7 cellular contexts compared by ENCODE assay signal in genomic region chr17:42540558-42540957, GRCh38. TPM values are rescaled to one million over a fixed set of nuclear protein-coding genes. Genes with fewer than 3 reads are reported as not detected.
DNase-seq lines count a peak whose midpoint lies in the region; ATAC-seq and TF ChIP-seq lines count a peak whose summit lies in the region.
"Not testable (repeated sequence)": the region's sequence is repeated elsewhere in the genome, so short reads cannot be mapped to it uniquely, and the experiment has no call there.

No MANE protein-coding gene starts in this region.

- H3K27ac Mint-ChIP-seq in CD4-positive, alpha-beta memory T cell: peak overlapping the region in 6 of 7 donors; percentile 31 to 92 (median 70)
- peak overlapping the region; percentile 74 for H3K27ac Mint-ChIP-seq in activated CD4-positive, alpha-beta T cell treated with anti-CD3 and anti-CD28 coated beads, Interleukin-2, amount 10 ng/mL, durations not matched to agents 24 days and 14 days
- peak overlapping the region; percentile 77 for H3K27ac Mint-ChIP-seq in activated T-helper 17 cell treated with anti-CD3 and anti-CD28 coated beads, Interleukin-2, amount 50 U/mL, for 72 hours

- peaks cover 21 to 46% (median 28%) of the 10 kb centered on the region in 4 donors for H3K4me1 Mint-ChIP-seq in CD4-positive, alpha-beta memory T cell
- peaks cover 26% of the 10 kb centered on the region for H3K4me1 Mint-ChIP-seq in activated CD4-positive, alpha-beta T cell treated with anti-CD3 and anti-CD28 coated beads, Interleukin-2, amount 10 ng/mL, durations not matched to agents 24 days and 14 days
- peaks cover 24% of the 10 kb centered on the region for H3K4me1 Mint-ChIP-seq in activated T-helper 17 cell treated with anti-CD3 and anti-CD28 coated beads, Interleukin-2, amount 50 U/mL, for 72 hours

- not testable (repeated sequence) for H3K36me3 Mint-ChIP-seq in CD4-positive, alpha-beta memory T cell; activated T-helper 17 cell treated with anti-CD3 and anti-CD28 coated beads, Interleukin-2, amount 50 U/mL, for 72 hours (ENCODE audit: low read depth)
- peaks cover 20% of the 10 kb centered on the region for H3K36me3 Mint-ChIP-seq in activated CD4-positive, alpha-beta T cell treated with anti-CD3 and anti-CD28 coated beads, Interleukin-2, amount 10 ng/mL, durations not matched to agents 24 days and 14 days (ENCODE audit: low read depth)

- not testable (repeated sequence) for H4K20me1 ChIP-seq in Loucy (ENCODE audit: insufficient read depth, low read length, poor library complexity, severe bottlenecking)

- TF ChIP-seq RAD21 in liver (IDR thresholded peaks at IDR 0.05): not testable (repeated sequence)

- CTCF ChIA-PET in CD4-positive, alpha-beta memory T cell (lab: Charles Lee; ENCODE audit: partially characterized antibody): interaction anchor here (0.8 to 1.6 kb wide), 3 partner anchors 8 to 38 kb away, joined by 3 to 6 read pairs (median 4); no protein-coding TSS in a partner anchor

- ATAC-seq in activated T-helper 17 cell treated with anti-CD3 and anti-CD28 coated beads, Interleukin-2, amount 50 U/mL, for 72 hours (replicated peaks); psoas muscle: not testable (repeated sequence)

- WGBS in liver: 95% methylated on average over 4 of the region's 4 CpGs
- WGBS in psoas muscle, 3 donors: 89 to 92% (median 90%) methylated on average over 4 of the region's 4 CpGs

- H3F3A ChIP-seq in Loucy (ENCODE audit: low read depth): not testable (repeated sequence)

- H3K4me3 Mint-ChIP-seq in CD4-positive, alpha-beta memory T cell: peak overlapping the region in 7 of 8 donors; percentile 35 to 79 (median 67)
- peak overlapping the region; percentile 44 for H3K4me3 Mint-ChIP-seq in activated CD4-positive, alpha-beta T cell treated with anti-CD3 and anti-CD28 coated beads, Interleukin-2, amount 10 ng/mL, durations not matched to agents 24 days and 14 days
- peak overlapping the region; percentile 62 for H3K4me3 Mint-ChIP-seq in activated T-helper 17 cell treated with anti-CD3 and anti-CD28 coated beads, Interleukin-2, amount 50 U/mL, for 72 hours

- not testable (repeated sequence) for H3K9me3 Mint-ChIP-seq in CD4-positive, alpha-beta memory T cell; activated CD4-positive, alpha-beta T cell treated with anti-CD3 and anti-CD28 coated beads, Interleukin-2, amount 10 ng/mL, durations not matched to agents 24 days and 14 days; activated T-helper 17 cell treated with anti-CD3 and anti-CD28 coated beads, Interleukin-2, amount 50 U/mL, for 72 hours

- intact Hi-C loops in CD4-positive, alpha-beta memory T cell (cut with micrococcal nuclease); activated CD4-positive, alpha-beta T cell treated with anti-CD3 and anti-CD28 coated beads, Interleukin-2, amount 10 ng/mL, durations not matched to agents 24 days and 14 days (cut with micrococcal nuclease); colonic mucosa (cut with DNase I); psoas muscle (cut with DNase I): not testable (repeated sequence)

- H2AFZ ChIP-seq in Loucy (ENCODE audit: low read length): not testable (repeated sequence)

- not testable (repeated sequence) for H3K27me3 Mint-ChIP-seq in CD4-positive, alpha-beta memory T cell; activated CD4-positive, alpha-beta T cell treated with anti-CD3 and anti-CD28 coated beads, Interleukin-2, amount 10 ng/mL, durations not matched to agents 24 days and 14 days; activated T-helper 17 cell treated with anti-CD3 and anti-CD28 coated beads, Interleukin-2, amount 50 U/mL, for 72 hours

- H3K9ac ChIP-seq in Loucy (ENCODE audit: low read depth, low read length, poor library complexity, severe bottlenecking); liver (ENCODE audit: low read depth in 1 of 2, low read length in 2 of 2): not testable (repeated sequence)
- H3K9ac ChIP-seq in colonic mucosa (ENCODE audit: low read depth in 2 of 2, low read length in 2 of 2): peak overlapping the region in 1 of 2 donors; percentile 55

- peaks cover 24% of the 10 kb centered on the region for H3K79me2 ChIP-seq in Loucy (ENCODE audit: insufficient read depth, low read length)

- H3K4me3 ChIP-seq in CD4-positive, alpha-beta memory T cell (ENCODE audit: low read length in 2 of 2); Loucy (ENCODE audit: low read length, poor library complexity, severe bottlenecking); colonic mucosa; liver (ENCODE audit: low read depth in 1 of 3, low read length in 3 of 3); psoas muscle: not testable (repeated sequence)

- not testable (repeated sequence) for H3K9me3 ChIP-seq in CD4-positive, alpha-beta memory T cell (ENCODE audit: control insufficient read depth in 1 of 2, low read length in 2 of 2); Loucy (ENCODE audit: insufficient read depth, low read depth, low read length); colonic mucosa; liver (ENCODE audit: control insufficient read depth in 4 of 4, low read length in 3 of 4); psoas muscle

- not testable (repeated sequence) for H3K9me2 ChIP-seq in Loucy (replicated peaks; ENCODE audit: low read depth, low read length)

- peaks cover 26% of the 10 kb centered on the region for H3K4me1 ChIP-seq in CD4-positive, alpha-beta memory T cell (ENCODE audit: insufficient read depth, low read length)
- H3K4me1 ChIP-seq in Loucy (ENCODE audit: insufficient read depth, low read length, poor library complexity, severe bottlenecking): peaks cover 29% of the 10 kb centered on the region
- peaks cover 18% of the 10 kb centered on the region for H3K4me1 ChIP-seq in colonic mucosa
- peaks cover 16 to 29% (median 24%) of the 10 kb centered on the region in 4 donors for H3K4me1 ChIP-seq in liver (ENCODE audit: control insufficient read depth in 4 of 4, insufficient read depth in 4 of 4, low read length in 3 of 4)
- peaks cover 29% of the 10 kb centered on the region for H3K4me1 ChIP-seq in psoas muscle

- not testable (repeated sequence) for TF ChIP-seq CTCF in Loucy (conservative IDR thresholded peaks at IDR 0.05; ENCODE audit: low read length); colonic mucosa (IDR thresholded peaks at IDR 0.05); liver (IDR thresholded peaks at IDR 0.05; ENCODE audit: low read depth, low read length, missing input control); psoas muscle (IDR thresholded peaks at IDR 0.05)

- not testable (repeated sequence) for H3K36me3 ChIP-seq in CD4-positive, alpha-beta memory T cell (ENCODE audit: insufficient read depth, low read length); Loucy (ENCODE audit: insufficient read depth, low read length); colonic mucosa
- peaks cover 6 to 20% (median 12%) of the 10 kb centered on the region in 4 donors for H3K36me3 ChIP-seq in liver (ENCODE audit: control insufficient read depth in 4 of 4, insufficient read depth in 3 of 4, low read depth in 1 of 4, low read length in 3 of 4)
- peaks cover 0 to 59% of the 10 kb centered on the region in 2 donors for H3K36me3 ChIP-seq in psoas muscle (ENCODE audit: insufficient read depth in 1 of 2, low read depth in 1 of 2)

- DNase-seq in CD4-positive, alpha-beta memory T cell; activated CD4-positive, alpha-beta T cell treated with anti-CD3 and anti-CD28 coated beads, Interleukin-2, amount 10 ng/mL, durations not matched to agents 24 days and 14 days; colonic mucosa; psoas muscle: not testable (repeated sequence)

- POLR2A ChIA-PET in CD4-positive, alpha-beta memory T cell (lab: Charles Lee; ENCODE audit: partially characterized antibody): interaction anchor here (1.0 to 1.9 kb wide), 3 partner anchors 10 to 152 kb away, joined by 3 to 8 read pairs (median 5); partner anchors contain the start of gene STAT3

- not testable (repeated sequence) for H3K27me3 ChIP-seq in CD4-positive, alpha-beta memory T cell (ENCODE audit: insufficient read depth, low read length); Loucy (ENCODE audit: insufficient read depth, low read length, poor library complexity, severe bottlenecking); colonic mucosa; liver (ENCODE audit: control insufficient read depth in 4 of 4, insufficient read depth in 4 of 4, low read length in 3 of 4); psoas muscle (ENCODE audit: insufficient read depth in 3 of 3, low read length in 2 of 3)

- H3K4me2 ChIP-seq in Loucy (ENCODE audit: low read depth, low read length, poor library complexity, severe bottlenecking): peak overlapping the region; percentile 46

- not testable (repeated sequence) for H3K27ac ChIP-seq in CD4-positive, alpha-beta memory T cell (ENCODE audit: low read depth, low read length)
- H3K27ac ChIP-seq in colonic mucosa (peak overlapping the region; percentile 72), liver (ENCODE audit: low read depth in 1 of 2, low read length in 2 of 2) (peak overlapping the region; percentile 67 to 81), psoas muscle (peak overlapping the region; percentile 16)

RNA-seq across cellular contexts. Expression of gene NAGLU, which starts 4.5 kb away (rescaled TPM):
- 10 to 100 TPM; 20.6 to 22.8 TPM for total RNA-seq in CD4-positive, alpha-beta memory T cell
- 10 to 100 TPM in 1 of 2 donors, 1 to 10 TPM in 1; 8.5 to 15.5 TPM for polyA plus RNA-seq in CD4-positive, alpha-beta memory T cell
- 20.4 and 20.7 TPM in 2 replicates for total RNA-seq in activated CD4-positive, alpha-beta T cell treated with anti-CD3 and anti-CD28 coated beads, Interleukin-2, amount 10 ng/mL, durations not matched to agents 24 days and 14 days
- total RNA-seq in activated T-helper 17 cell treated with anti-CD3 and anti-CD28 coated beads, Interleukin-2, amount 50 U/mL, for 72 hours: 10 to 100 TPM in 1 of 2 donors, 1 to 10 TPM in 1; 8.4 to 11.0 TPM
- 10 to 100 TPM; 27.8 to 38.6 TPM for total RNA-seq in colonic mucosa
- total RNA-seq in liver: 10 to 100 TPM; 20.5 to 37.4 TPM
- 10 to 100 TPM; 15.5 to 41.2 TPM for polyA plus RNA-seq in liver
- total RNA-seq in psoas muscle: 10 to 100 TPM in 3 of 4 donors, 1 to 10 TPM in 1; 9.1 to 17.8 (median 11.7) TPM
- 10 to 100 TPM; 16.0 to 18.1 (median 17.5) TPM for polyA plus RNA-seq in psoas muscle

RNA-seq across cellular contexts. Expression of gene HSD17B1, which starts 12.2 kb away (rescaled TPM):
- 1 to 10 TPM; 1.2 TPM for total RNA-seq in CD4-positive, alpha-beta memory T cell
- polyA plus RNA-seq in CD4-positive, alpha-beta memory T cell: under 1 TPM; 0.07 to 0.88 TPM
- total RNA-seq in activated CD4-positive, alpha-beta T cell treated with anti-CD3 and anti-CD28 coated beads, Interleukin-2, amount 10 ng/mL, durations not matched to agents 24 days and 14 days: 0.42 and 0.83 TPM in 2 replicates
- under 1 TPM; 0.82 to 0.90 TPM for total RNA-seq in activated T-helper 17 cell treated with anti-CD3 and anti-CD28 coated beads, Interleukin-2, amount 50 U/mL, for 72 hours
- 1 to 10 TPM in 1 of 2 donors, under 1 TPM in 1; 0.88 to 1.7 TPM for total RNA-seq in colonic mucosa
- total RNA-seq in liver: 1 to 10 TPM in 1 of 2 donors, under 1 TPM in 1; 0.67 to 1.0 TPM
- 1 to 10 TPM; 1.0 to 1.8 TPM for polyA plus RNA-seq in liver
- total RNA-seq in psoas muscle: 1 to 10 TPM in 1 of 4 donors, under 1 TPM in 3; 0.54 to 1.2 (median 0.72) TPM
- polyA plus RNA-seq in psoas muscle: 1 to 10 TPM; 1.3 to 2.1 (median 1.7) TPM

RNA-seq across cellular contexts. Expression of gene COASY, which starts 21.4 kb away (rescaled TPM):
- 10 to 100 TPM; 65.2 to 71.1 TPM for total RNA-seq in CD4-positive, alpha-beta memory T cell
- polyA plus RNA-seq in CD4-positive, alpha-beta memory T cell: 10 to 100 TPM; 44.6 to 66.0 TPM
- total RNA-seq in activated CD4-positive, alpha-beta T cell treated with anti-CD3 and anti-CD28 coated beads, Interleukin-2, amount 10 ng/mL, durations not matched to agents 24 days and 14 days: 97.7 and 109 TPM in 2 replicates
- 100 to 1,000 TPM in 1 of 2 donors, 10 to 100 TPM in 1; 76.7 to 108 TPM for total RNA-seq in activated T-helper 17 cell treated with anti-CD3 and anti-CD28 coated beads, Interleukin-2, amount 50 U/mL, for 72 hours
- total RNA-seq in colonic mucosa (100 to 1,000 TPM in 1 of 2 donors, 10 to 100 TPM in 1; 94.2 to 176 TPM), liver (10 to 100 TPM; 18.2 to 33.4 TPM), psoas muscle (10 to 100 TPM; 31.6 to 45.4 (median 37.0) TPM)
- polyA plus RNA-seq in liver (10 to 100 TPM; 70.0 to 78.1 TPM), psoas muscle (100 to 1,000 TPM in 1 of 3 donors, 10 to 100 TPM in 2; 41.0 to 141 (median 73.5) TPM)

RNA-seq across cellular contexts. Expression of gene MLX, which starts 26.3 kb away (rescaled TPM):
- total RNA-seq in CD4-positive, alpha-beta memory T cell: 10 to 100 TPM; 73.3 to 73.7 TPM
- polyA plus RNA-seq in CD4-positive, alpha-beta memory T cell: 10 to 100 TPM; 38.1 to 53.6 TPM
- total RNA-seq in activated CD4-positive, alpha-beta T cell treated with anti-CD3 and anti-CD28 coated beads, Interleukin-2, amount 10 ng/mL, durations not matched to agents 24 days and 14 days: 67.8 and 72.6 TPM in 2 replicates
- 10 to 100 TPM; 46.2 to 57.8 TPM for total RNA-seq in activated T-helper 17 cell treated with anti-CD3 and anti-CD28 coated beads, Interleukin-2, amount 50 U/mL, for 72 hours
- total RNA-seq in colonic mucosa (10 to 100 TPM; 79.6 to 83.0 TPM), liver (10 to 100 TPM; 19.4 to 40.0 TPM), psoas muscle (10 to 100 TPM; 45.2 to 67.9 (median 55.2) TPM)
- polyA plus RNA-seq in liver (10 to 100 TPM; 29.2 to 35.1 TPM), psoas muscle (100 to 1,000 TPM in 1 of 3 donors, 10 to 100 TPM in 2; 71.0 to 108 (median 89.2) TPM)

RNA-seq across cellular contexts. Expression of gene PSMC3IP, which starts 37.0 kb away (rescaled TPM):
- 1 to 10 TPM; 3.4 to 4.5 TPM for total RNA-seq in CD4-positive, alpha-beta memory T cell
- polyA plus RNA-seq in CD4-positive, alpha-beta memory T cell: 1 to 10 TPM in 1 of 2 donors, under 1 TPM in 1; 0.93 to 1.9 TPM
- total RNA-seq in activated CD4-positive, alpha-beta T cell treated with anti-CD3 and anti-CD28 coated beads, Interleukin-2, amount 10 ng/mL, durations not matched to agents 24 days and 14 days: 29.1 and 31.1 TPM in 2 replicates
- total RNA-seq in activated T-helper 17 cell treated with anti-CD3 and anti-CD28 coated beads, Interleukin-2, amount 50 U/mL, for 72 hours: 10 to 100 TPM; 25.9 to 34.2 TPM
- total RNA-seq in colonic mucosa (10 to 100 TPM in 1 of 2 donors, 1 to 10 TPM in 1; 2.2 to 11.6 TPM), liver (1 to 10 TPM; 1.3 to 3.0 TPM), psoas muscle (1 to 10 TPM in 2 of 4 donors, under 1 TPM in 2; 0.26 to 3.3 (median 1.4) TPM)
- polyA plus RNA-seq in liver (under 1 TPM; 0.58 to 0.88 TPM), psoas muscle (10 to 100 TPM in 1 of 3 donors, 1 to 10 TPM in 2; 3.8 to 13.3 (median 5.3) TPM)
